8 cellular contexts compared by ENCODE assay signal in genomic region chr7:2247141-2247985, GRCh38. TPM values are rescaled to one million over a fixed set of nuclear protein-coding genes. Genes with fewer than 3 reads are reported as not detected.
DNase-seq lines count a peak whose midpoint lies in the region; ATAC-seq and TF ChIP-seq lines count a peak whose summit lies in the region.

No MANE protein-coding gene starts in this region.

- H3K4me3 Mint-ChIP-seq in activated T-helper 17 cell treated with anti-CD3 and anti-CD28 coated beads, Interleukin-2, amount 50 U/mL, for 72 hours, result no peak overlapping the region

- no peaks in the 10 kb centered on the region for H3K36me3 Mint-ChIP-seq in activated T-helper 17 cell treated with anti-CD3 and anti-CD28 coated beads, Interleukin-2, amount 50 U/mL, for 72 hours (ENCODE audit: low read depth)

- H3K9me3 Mint-ChIP-seq in activated T-helper 17 cell treated with anti-CD3 and anti-CD28 coated beads, Interleukin-2, amount 50 U/mL, for 72 hours, result no peaks in the 10 kb centered on the region

- no peak for TF ChIP-seq EP300 in gastroesophageal sphincter (IDR thresholded peaks at IDR 0.05)

- H3K36me3 ChIP-seq in upper lobe of right lung (no peaks in the 10 kb centered on the region), gastroesophageal sphincter (peaks cover 0 to 16% of the 10 kb centered on the region in 2 donors)

- H3K27ac ChIP-seq in upper lobe of right lung (no peak overlapping the region), gastroesophageal sphincter (no peak overlapping the region)

- WGBS in gastroesophageal sphincter (ENCODE audit: low coverage in 1 of 2), 2 donors, result 70 to 80% methylated on average over 6 to 15 of the region's 36 CpGs

- H3K9me3 ChIP-seq in upper lobe of right lung (no peaks in the 10 kb centered on the region), gastroesophageal sphincter (no peaks in the 10 kb centered on the region)

- peaks cover 7% of the 10 kb centered on the region for H3K4me1 Mint-ChIP-seq in activated T-helper 17 cell treated with anti-CD3 and anti-CD28 coated beads, Interleukin-2, amount 50 U/mL, for 72 hours

- no peak overlapping the region for H3K4me3 ChIP-seq in upper lobe of right lung
- no peak overlapping the region for H3K4me3 ChIP-seq in gastroesophageal sphincter

- DNase-seq in AG08395 (ENCODE audit: low spot score) (peak; percentile 67), GM19238 (ENCODE audit: insufficient read length, low spot score) (peak; percentile 50), iPS-NIHi11 (ENCODE audit: low spot score) (peak; percentile 86), upper lobe of right lung (no peak), NCI-H1105 treated with DMSO at 0.1 percent for 48 hours (lab: John Stamatoyannopoulos, UW) (no peak)

- intact Hi-C loops in upper lobe of right lung (cut with DNase I), result loop anchor here (10.0 kb wide), 1 partner anchor 107 kb away; the partner anchor contains the start of gene EIF3B

- H3K27me3 ChIP-seq in upper lobe of right lung (no peaks in the 10 kb centered on the region), gastroesophageal sphincter (no peaks in the 10 kb centered on the region)

- H3K4me1 ChIP-seq in upper lobe of right lung, result peaks cover 20% of the 10 kb centered on the region
- H3K4me1 ChIP-seq in gastroesophageal sphincter, result peaks cover 0 to 23% (median 5%) of the 10 kb centered on the region in 3 donors

- H3K27ac Mint-ChIP-seq in activated T-helper 17 cell treated with anti-CD3 and anti-CD28 coated beads, Interleukin-2, amount 50 U/mL, for 72 hours, result peak overlapping the region; percentile 66

- TF ChIP-seq POLR2A in gastroesophageal sphincter (IDR thresholded peaks at IDR 0.05), result no peak

- peak; percentile 64 for TF ChIP-seq CTCF in upper lobe of right lung (IDR thresholded peaks at IDR 0.05)
- peak in 2 of 4 experiments; percentile 17 to 66 for TF ChIP-seq CTCF in gastroesophageal sphincter (IDR thresholded peaks at IDR 0.05)

- ATAC-seq in activated T-helper 17 cell treated with anti-CD3 and anti-CD28 coated beads, Interleukin-2, amount 50 U/mL, for 72 hours (replicated peaks), result no peak
- peak; percentile 47 for ATAC-seq in upper lobe of right lung
- ATAC-seq in GM21381 (IDR thresholded peaks at IDR 0.05; ENCODE audit: unreplicated experiment), result no peak
- no peak for ATAC-seq in gastroesophageal sphincter

- no peaks in the 10 kb centered on the region for H3K27me3 Mint-ChIP-seq in activated T-helper 17 cell treated with anti-CD3 and anti-CD28 coated beads, Interleukin-2, amount 50 U/mL, for 72 hours

RNA-seq across cellular contexts. Expression of gene NUDT1, which starts 5.3 kb away (rescaled TPM):
- total RNA-seq in activated T-helper 17 cell treated with anti-CD3 and anti-CD28 coated beads, Interleukin-2, amount 50 U/mL, for 72 hours, result 10 to 100 TPM; 64.5 to 71.9 TPM
- 13.2 TPM for total RNA-seq in upper lobe of right lung
- total RNA-seq in gastroesophageal sphincter, result 10 to 100 TPM in 2 of 4 donors, 1 to 10 TPM in 2; 4.3 to 15.9 (median 10.6) TPM

RNA-seq across cellular contexts. Expression of gene MRM2, which starts 5.4 kb away (rescaled TPM):
- 10 to 100 TPM; 20.9 to 40.2 TPM for total RNA-seq in activated T-helper 17 cell treated with anti-CD3 and anti-CD28 coated beads, Interleukin-2, amount 50 U/mL, for 72 hours
- total RNA-seq in upper lobe of right lung (23.7 TPM), gastroesophageal sphincter (10 to 100 TPM; 16.0 to 21.9 (median 17.8) TPM)

RNA-seq across cellular contexts. Expression of gene MAD1L1, which starts 14.6 kb away (rescaled TPM):
- total RNA-seq in activated T-helper 17 cell treated with anti-CD3 and anti-CD28 coated beads, Interleukin-2, amount 50 U/mL, for 72 hours, result 10 to 100 TPM; 46.7 to 66.0 TPM
- total RNA-seq in upper lobe of right lung (48.4 TPM), gastroesophageal sphincter (10 to 100 TPM; 22.3 to 56.6 (median 35.0) TPM)

Comparison
In these comparisons a context has a peak if more than half of its experiments do, and no peak if none do; other contexts are left out.
1. DNase-seq: peak in AG08395 (single experiment), GM19238 (single experiment) and iPS-NIHi11 (single experiment); none in upper lobe of right lung (single experiment) and NCI-H1105 treated with DMSO at 0.1 percent for 48 hours (single experiment).